ENCODE assay signal across 24 cellular contexts in the genomic region with DNA sequence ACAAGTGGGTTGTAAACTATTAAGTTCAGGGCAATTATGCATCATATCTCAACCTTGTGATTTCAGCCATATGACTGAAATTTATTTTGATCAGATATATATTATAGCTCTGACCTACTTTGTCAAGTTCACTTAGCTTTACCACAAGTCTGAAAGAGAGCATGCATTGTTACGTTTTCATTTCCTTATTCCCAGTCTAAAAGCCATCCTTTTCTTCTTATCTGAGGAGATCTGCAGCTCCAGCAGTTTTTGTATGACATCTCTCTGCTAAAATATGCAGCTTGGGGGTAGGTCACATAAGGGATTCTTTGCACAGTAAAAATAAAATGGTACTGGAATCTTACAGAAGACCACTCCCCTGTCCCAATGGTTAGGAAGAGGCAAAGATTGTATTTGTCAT.
A peak's percentile ranks its signal among the peaks of the same experiment; 100 is the strongest.
DNase-seq lines count a peak whose midpoint lies in the region; ATAC-seq and TF ChIP-seq lines count a peak whose summit lies in the region.
"Had no signal": no experiment of that assay in that cellular context is flagged by ENCODE, and none has a peak within 500 bp of the region (broad histone marks: within the 10 kb centered on the region; RNA-seq: fewer than 3 reads in every experiment).

No MANE protein-coding gene starts in this region.

- no peak for TF ChIP-seq CTCF in retinal pigment epithelial cell (conservative IDR thresholded peaks at IDR 0.05; ENCODE audit: low read depth, low read length)
- TF ChIP-seq CTCF in natural killer cell (IDR thresholded peaks at IDR 0.05), result no peak

- H3K9ac ChIP-seq in adipocyte (ENCODE audit: low read length), result no peak overlapping the region
- H3K9ac ChIP-seq: BLaER1 treated with 17β-estradiol and CSF1 and Interleukin-3, amounts not matched to agents 10 nM and 100 nM had no signal

- intact Hi-C loops in natural killer cell (cut with micrococcal nuclease), result no loop called here
- intact Hi-C loops in activated CD4-positive, alpha-beta T cell treated with anti-CD3 and anti-CD28 coated beads, Interleukin-2, amount 10 ng/mL, durations not matched to agents 24 days and 14 days (cut with micrococcal nuclease), result no loop called here

- H3K27me3 Mint-ChIP-seq in natural killer cell (ENCODE audit: low read depth in 2 of 2), result no peaks in the 10 kb centered on the region
- H3K27me3 Mint-ChIP-seq in activated CD4-positive, alpha-beta T cell treated with anti-CD3 and anti-CD28 coated beads, Interleukin-2, amount 10 ng/mL, durations not matched to agents 24 days and 14 days, result no peaks in the 10 kb centered on the region
- H3K27me3 Mint-ChIP-seq: CD4-positive, alpha-beta T cell; CD8-positive, alpha-beta memory T cell had no signal

- no peaks in the 10 kb centered on the region for H3K9me3 ChIP-seq in adipocyte (ENCODE audit: control insufficient read depth, low read length)
- H3K9me3 ChIP-seq: A549; BE2C; BLaER1 treated with 17β-estradiol and CSF1 and Interleukin-3, amounts not matched to agents 10 nM and 100 nM; HAP-1 had no signal

- H3K36me3 Mint-ChIP-seq in natural killer cell, result no peaks in the 10 kb centered on the region
- no peaks in the 10 kb centered on the region for H3K36me3 Mint-ChIP-seq in activated CD4-positive, alpha-beta T cell treated with anti-CD3 and anti-CD28 coated beads, Interleukin-2, amount 10 ng/mL, durations not matched to agents 24 days and 14 days (ENCODE audit: low read depth)
- H3K36me3 Mint-ChIP-seq: CD14-positive monocyte had no signal

- no peaks in the 10 kb centered on the region for H3K36me3 ChIP-seq in adipocyte (ENCODE audit: control insufficient read depth, insufficient read depth, low read length, severe bottlenecking)
- H3K36me3 ChIP-seq: BE2C; BLaER1 treated with 17β-estradiol and CSF1 and Interleukin-3, amounts not matched to agents 10 nM and 100 nM; HAP-1 had no signal

- H3K27me3 ChIP-seq in adipocyte (replicated peaks; ENCODE audit: control insufficient read depth, insufficient read depth, low read length), result no peaks in the 10 kb centered on the region
- H3K27me3 ChIP-seq: BE2C; BLaER1 treated with 17β-estradiol and CSF1 and Interleukin-3, amounts not matched to agents 10 nM and 100 nM had no signal

- no peak overlapping the region for H3K4me3 ChIP-seq in adipocyte (ENCODE audit: low read length)
- H3K4me3 ChIP-seq in retinal pigment epithelial cell (ENCODE audit: low read length), result no peak overlapping the region
- H3K4me3 ChIP-seq: A549; BLaER1 treated with 17β-estradiol and CSF1 and Interleukin-3, amounts not matched to agents 10 nM and 100 nM; HAP-1 had no signal

- no peak overlapping the region for H3K27ac Mint-ChIP-seq in natural killer cell
- no peak overlapping the region for H3K27ac Mint-ChIP-seq in activated CD4-positive, alpha-beta T cell treated with anti-CD3 and anti-CD28 coated beads, Interleukin-2, amount 10 ng/mL, durations not matched to agents 24 days and 14 days
- H3K27ac Mint-ChIP-seq: CD14-positive monocyte; CD4-positive, alpha-beta T cell; CD8-positive, alpha-beta memory T cell; HFFc6 had no signal

- H3K9me3 Mint-ChIP-seq in natural killer cell, result peaks cover 8 to 9% of the 10 kb centered on the region in 2 donors
- no peaks in the 10 kb centered on the region for H3K9me3 Mint-ChIP-seq in activated CD4-positive, alpha-beta T cell treated with anti-CD3 and anti-CD28 coated beads, Interleukin-2, amount 10 ng/mL, durations not matched to agents 24 days and 14 days

- peak; percentile 68 for ATAC-seq in GM18868 (IDR thresholded peaks at IDR 0.05; ENCODE audit: unreplicated experiment)
- no peak for ATAC-seq in natural killer cell
- ATAC-seq: A549 had no signal

- peak; percentile 64 for DNase-seq in SK-N-DZ (ENCODE audit: low spot score)
- DNase-seq in adipocyte (ENCODE audit: low read depth), result peak; percentile 8
- DNase-seq in retinal pigment epithelial cell (ENCODE audit: low read depth), result peak; percentile 31
- no peak for DNase-seq in Kasumi-1 (lab: John Stamatoyannopoulos, UW)
- DNase-seq in natural killer cell, result no peak
- no peak for DNase-seq in activated CD4-positive, alpha-beta T cell treated with anti-CD3 and anti-CD28 coated beads, Interleukin-2, amount 10 ng/mL, durations not matched to agents 24 days and 14 days
- DNase-seq in iPS-NIHi11 (ENCODE audit: low spot score), result no peak
- DNase-seq: 8988T; ACHN; AML-193; BE2C; Calu3; CD4-positive, alpha-beta T cell; CD8-positive, alpha-beta memory T cell; COR-L47; DMS153; DND-41; GOT3; HFFc6 had no signal

- no peak overlapping the region for H3K4me3 Mint-ChIP-seq in natural killer cell
- no peak overlapping the region for H3K4me3 Mint-ChIP-seq in activated CD4-positive, alpha-beta T cell treated with anti-CD3 and anti-CD28 coated beads, Interleukin-2, amount 10 ng/mL, durations not matched to agents 24 days and 14 days
- H3K4me3 Mint-ChIP-seq: CD14-positive monocyte; CD4-positive, alpha-beta T cell; CD8-positive, alpha-beta memory T cell; HFFc6 had no signal

- H3K4me1 Mint-ChIP-seq in natural killer cell, result no peaks in the 10 kb centered on the region
- H3K4me1 Mint-ChIP-seq in activated CD4-positive, alpha-beta T cell treated with anti-CD3 and anti-CD28 coated beads, Interleukin-2, amount 10 ng/mL, durations not matched to agents 24 days and 14 days, result no peaks in the 10 kb centered on the region
- H3K4me1 Mint-ChIP-seq: CD14-positive monocyte; CD8-positive, alpha-beta memory T cell had no signal

- H3K4me1 ChIP-seq in adipocyte (ENCODE audit: control insufficient read depth, insufficient read depth, low read length), result no peaks in the 10 kb centered on the region
- H3K4me1 ChIP-seq: A549; BE2C; BLaER1 treated with 17β-estradiol and CSF1 and Interleukin-3, amounts not matched to agents 10 nM and 100 nM had no signal

Comparison
In these comparisons a context has a peak if more than half of its experiments do, and no peak if none do; other contexts are left out.
1. DNase-seq: peak in SK-N-DZ (single experiment), adipocyte (single experiment) and retinal pigment epithelial cell (single experiment); none in Kasumi-1 (0 of 2), natural killer cell (single experiment), activated CD4-positive, alpha-beta T cell treated with anti-CD3 and anti-CD28 coated beads, Interleukin-2, amount 10 ng/mL, durations not matched to agents 24 days and 14 days (single experiment) and iPS-NIHi11 (single experiment).